8 cellular contexts compared by ENCODE assay signal in genomic region chr19:38336638-38337359, GRCh38. TPM values are rescaled to one million over a fixed set of nuclear protein-coding genes. Genes with fewer than 3 reads are reported as not detected.
DNase-seq lines count a peak whose midpoint lies in the region; ATAC-seq and TF ChIP-seq lines count a peak whose summit lies in the region.

No MANE protein-coding gene starts in this region.

- H2BK20ac ChIP-seq in H9 (ENCODE audit: low read depth, low read length, poor library complexity, severe bottlenecking) = no peak overlapping the region

- no peak overlapping the region for H4K5ac ChIP-seq in H9 (ENCODE audit: insufficient read length, low read depth, low read length)

- H3K4me2 ChIP-seq in H9 (ENCODE audit: insufficient read depth, insufficient read length, low read length) (peak overlapping the region; percentile 97), MM.1S (ENCODE audit: low read depth, low read length) (peak overlapping the region; percentile 95)

- H3K4me3 Mint-ChIP-seq in H9 (peak overlapping the region; percentile 87 to 96), neural crest cell (peak overlapping the region; percentile 92)
- H3K4me3 Mint-ChIP-seq in stimulated activated naive CD8-positive, alpha-beta T cell treated with anti-CD3 and anti-CD28 coated beads, Interleukin-15, amount 100 ng/mL, for 72 hours = peak overlapping the region; percentile 94 to 99

- H3K36me3 ChIP-seq in MM.1S (replicated peaks; ENCODE audit: insufficient read depth, low read length) = no peaks in the 10 kb centered on the region

- peak; percentile 72 for ATAC-seq in stimulated activated naive CD8-positive, alpha-beta T cell treated with anti-CD3 and anti-CD28 coated beads, Interleukin-15, amount 100 ng/mL, for 72 hours

- H3K27ac ChIP-seq in H9 (ENCODE audit: insufficient read length, low read depth, low read length) = no peak overlapping the region
- H3K27ac ChIP-seq in MM.1S (ENCODE audit: low read length) = peak overlapping the region; percentile 78

- no peak overlapping the region for H2BK12ac ChIP-seq in H9 (ENCODE audit: insufficient read length, low read depth, low read length)

- TF ChIP-seq CTCF in H9 (conservative IDR thresholded peaks at IDR 0.05) (no peak), MM.1S (IDR thresholded peaks at IDR 0.05; ENCODE audit: low read length) (no peak), fibroblast of villous mesenchyme (IDR thresholded peaks at IDR 0.05; ENCODE audit: insufficient read depth, low read depth, low read length) (no peak), neural crest cell (conservative IDR thresholded peaks at IDR 0.05) (no peak)

- H3K36me3 Mint-ChIP-seq in H9 (ENCODE audit: insufficient read depth in 1 of 3, low read depth in 3 of 3) = no peaks in the 10 kb centered on the region; a peak in 1 of 7 replicates
- H3K36me3 Mint-ChIP-seq in neural crest cell (ENCODE audit: low read depth) = no peaks in the 10 kb centered on the region

- no peaks in the 10 kb centered on the region for H3K9me3 Mint-ChIP-seq in H9
- H3K9me3 Mint-ChIP-seq in neural crest cell = no peaks in the 10 kb centered on the region
- H3K9me3 Mint-ChIP-seq in stimulated activated naive CD8-positive, alpha-beta T cell treated with anti-CD3 and anti-CD28 coated beads, Interleukin-15, amount 100 ng/mL, for 72 hours = no peaks in the 10 kb centered on the region

- H3K9ac ChIP-seq in H9 (ENCODE audit: extremely low read depth, insufficient read length, low read length) = peak overlapping the region; percentile 34
- H3K9ac ChIP-seq in MM.1S (ENCODE audit: low read length) = peak overlapping the region; percentile 77

- H3K27ac Mint-ChIP-seq in H9 (peak overlapping the region; percentile 72 to 92 (median 88); a peak in 6 of 7 replicates), neural crest cell (ENCODE audit: unreplicated experiment) (peak overlapping the region; percentile 85)
- H3K27ac Mint-ChIP-seq in stimulated activated naive CD8-positive, alpha-beta T cell treated with anti-CD3 and anti-CD28 coated beads, Interleukin-15, amount 100 ng/mL, for 72 hours = peak overlapping the region; percentile 77 to 98

- H3K27me3 ChIP-seq in H9 (ENCODE audit: insufficient read depth, low read length) = no peaks in the 10 kb centered on the region
- 0 out of 2 replicates have a peak, but pooled peaks cover 6% of the 10 kb centered on the region for H3K27me3 ChIP-seq in MM.1S (replicated peaks; ENCODE audit: insufficient read depth, low read length)

- H3K18ac ChIP-seq in H9 (ENCODE audit: insufficient read length, low read depth, low read length) = no peak overlapping the region

- H2AK5ac ChIP-seq in H9 (ENCODE audit: insufficient read length, low read length) = no peak overlapping the region

- H3K14ac ChIP-seq in H9 (ENCODE audit: insufficient read depth, low read length) = no peak overlapping the region

- H3K79me1 ChIP-seq in H9 (ENCODE audit: insufficient read depth, low read depth, low read length, poor library complexity, severe bottlenecking) = no peaks in the 10 kb centered on the region

- no peak overlapping the region for H3T11ph ChIP-seq in H9 (ENCODE audit: low read length)

- H3F3A ChIP-seq in MM.1S (ENCODE audit: insufficient read depth, low read length) = peaks cover 13% of the 10 kb centered on the region

- H2BK120ac ChIP-seq in H9 (ENCODE audit: low read depth, low read length, poor library complexity, severe bottlenecking) = no peak overlapping the region

- WGBS in H9 (ENCODE audit: extremely low coverage, insufficient read length, low lambda C conversion rate) = no CpG with 5 or more reads among the region's 41 CpGs

- DNase-seq in ELF-1 (ENCODE audit: low read depth, low spot score) (peak; percentile 96), H9 (peak; percentile 97), MM.1S (peak; percentile 94), SHP77 (lab: John Stamatoyannopoulos, UW) (peak; percentile 90 to 91), fibroblast of villous mesenchyme (ENCODE audit: low read depth) (peak; percentile 92), neural crest cell (ENCODE audit: low read depth, low spot score) (peak; percentile 91)
- peak; percentile 97 for DNase-seq in activated effector memory CD4-positive, alpha-beta T cell treated with anti-CD3 and anti-CD28 coated beads, Interleukin-2, amount 50 U/mL, for 16 hours
- peak; percentile 97 for DNase-seq in stimulated activated naive CD8-positive, alpha-beta T cell treated with anti-CD3 and anti-CD28 coated beads, Interleukin-15, amount 100 ng/mL, for 72 hours

- H2BK5ac ChIP-seq in H9 (ENCODE audit: insufficient read length, low read length) = no peak overlapping the region

- H3K79me2 ChIP-seq in H9 (ENCODE audit: insufficient read depth, low read length) (no peaks in the 10 kb centered on the region), MM.1S (ENCODE audit: low read length) (no peaks in the 10 kb centered on the region)

- H3K9me3 ChIP-seq in H9 (ENCODE audit: control insufficient read depth, low read depth, low read length) (no peaks in the 10 kb centered on the region), MM.1S (replicated peaks; ENCODE audit: insufficient read depth, low read length) (no peaks in the 10 kb centered on the region)

- H4K91ac ChIP-seq in H9 (ENCODE audit: insufficient read length, low read depth, low read length) = no peak overlapping the region

- H3K27me3 Mint-ChIP-seq in H9 (ENCODE audit: low read depth) (no peaks in the 10 kb centered on the region; the same call in none of the 2 replicates), neural crest cell (ENCODE audit: low read depth) (no peaks in the 10 kb centered on the region)
- no peaks in the 10 kb centered on the region for H3K27me3 Mint-ChIP-seq in stimulated activated naive CD8-positive, alpha-beta T cell treated with anti-CD3 and anti-CD28 coated beads, Interleukin-15, amount 100 ng/mL, for 72 hours

- no peak overlapping the region for H2BK15ac ChIP-seq in H9 (ENCODE audit: low read depth, low read length)

- H4K20me1 ChIP-seq in H9 (ENCODE audit: control insufficient read depth, insufficient read depth, insufficient read length) = no peaks in the 10 kb centered on the region
- H4K20me1 ChIP-seq in MM.1S (ENCODE audit: insufficient read depth, low read length) = no peaks in the 10 kb centered on the region

- H3K4me3 ChIP-seq in MM.1S (ENCODE audit: low read length) (peak overlapping the region; percentile 96), fibroblast of villous mesenchyme (ENCODE audit: low read depth, low read length) (peak overlapping the region; percentile 95)

- no peak overlapping the region for H3K4ac ChIP-seq in H9 (ENCODE audit: low read depth, low read length)

- H4K8ac ChIP-seq in H9 (replicated peaks; ENCODE audit: insufficient read length, low read depth, low read length) = no peak overlapping the region

- no peak overlapping the region for H3K23ac ChIP-seq in H9 (ENCODE audit: insufficient read length, low read depth, low read length)

- peaks cover 13% of the 10 kb centered on the region for H3K23me2 ChIP-seq in H9 (ENCODE audit: insufficient read length, low read depth, low read length, poor library complexity, severe bottlenecking)

- H3K4me1 Mint-ChIP-seq in H9 (peaks cover 12 to 14% of the 10 kb centered on the region in 2 experiments), neural crest cell (peaks cover 17% of the 10 kb centered on the region)
- H3K4me1 Mint-ChIP-seq in stimulated activated naive CD8-positive, alpha-beta T cell treated with anti-CD3 and anti-CD28 coated beads, Interleukin-15, amount 100 ng/mL, for 72 hours = peaks cover 28% of the 10 kb centered on the region

- H3K4me1 ChIP-seq in H9 (ENCODE audit: insufficient read depth, low read length) (peaks cover 3% of the 10 kb centered on the region; the same call in 1 of the 2 replicates), MM.1S (ENCODE audit: low read length) (no peaks in the 10 kb centered on the region; the same call in 1 of the 2 replicates)

- H3K56ac ChIP-seq in H9 (ENCODE audit: insufficient read length, low read depth, low read length) = no peak overlapping the region

- no peaks in the 10 kb centered on the region for H3K9me2 ChIP-seq in MM.1S (replicated peaks; ENCODE audit: insufficient read depth, low read length)

- H2AFZ ChIP-seq in H9 (ENCODE audit: low read length) (peak overlapping the region; percentile 22), MM.1S (ENCODE audit: low read length) (peak overlapping the region; percentile 98)

RNA-seq across cellular contexts. Expression of gene CATSPERG, which starts 1.2 kb away (rescaled TPM):
- total RNA-seq in H9 (2021) (3.0 and 3.7 TPM in 2 replicates), fibroblast of villous mesenchyme (1.3 and 1.7 TPM in 2 replicates), neural crest cell (5.0 and 6.0 TPM in 2 replicates)

RNA-seq across cellular contexts. Expression of gene KCNK6, which starts 17.2 kb away (rescaled TPM):
- total RNA-seq in H9 (2021) = 5.4 and 6.5 TPM in 2 replicates
- total RNA-seq in fibroblast of villous mesenchyme = 8.6 and 9.3 TPM in 2 replicates
- total RNA-seq in neural crest cell = not detected in 2 replicates

RNA-seq across cellular contexts. Expression of gene YIF1B, which starts 21.1 kb away (rescaled TPM):
- total RNA-seq in H9 (2021) = 73.2 and 77.4 TPM in 2 replicates
- 50.1 and 65.7 TPM in 2 replicates for total RNA-seq in fibroblast of villous mesenchyme
- total RNA-seq in neural crest cell = 43.7 and 45.7 TPM in 2 replicates

RNA-seq across cellular contexts. Expression of gene C19orf33, which starts 32.7 kb away (rescaled TPM):
- total RNA-seq in H9 (2021) (1.2 TPM in 1 of 2 replicates, not detected in the other), fibroblast of villous mesenchyme (1.3 and 3.2 TPM in 2 replicates), neural crest cell (not detected in 2 replicates)

RNA-seq across cellular contexts. Expression of gene PSMD8, which starts 37.6 kb away (rescaled TPM):
- total RNA-seq in H9 (2021) = 185 and 189 TPM in 2 replicates
- total RNA-seq in fibroblast of villous mesenchyme = 277 and 299 TPM in 2 replicates
- total RNA-seq in neural crest cell = 186 and 190 TPM in 2 replicates
